Comparison of ENCODE assay signal across 14 cellular contexts in the genomic region with DNA sequence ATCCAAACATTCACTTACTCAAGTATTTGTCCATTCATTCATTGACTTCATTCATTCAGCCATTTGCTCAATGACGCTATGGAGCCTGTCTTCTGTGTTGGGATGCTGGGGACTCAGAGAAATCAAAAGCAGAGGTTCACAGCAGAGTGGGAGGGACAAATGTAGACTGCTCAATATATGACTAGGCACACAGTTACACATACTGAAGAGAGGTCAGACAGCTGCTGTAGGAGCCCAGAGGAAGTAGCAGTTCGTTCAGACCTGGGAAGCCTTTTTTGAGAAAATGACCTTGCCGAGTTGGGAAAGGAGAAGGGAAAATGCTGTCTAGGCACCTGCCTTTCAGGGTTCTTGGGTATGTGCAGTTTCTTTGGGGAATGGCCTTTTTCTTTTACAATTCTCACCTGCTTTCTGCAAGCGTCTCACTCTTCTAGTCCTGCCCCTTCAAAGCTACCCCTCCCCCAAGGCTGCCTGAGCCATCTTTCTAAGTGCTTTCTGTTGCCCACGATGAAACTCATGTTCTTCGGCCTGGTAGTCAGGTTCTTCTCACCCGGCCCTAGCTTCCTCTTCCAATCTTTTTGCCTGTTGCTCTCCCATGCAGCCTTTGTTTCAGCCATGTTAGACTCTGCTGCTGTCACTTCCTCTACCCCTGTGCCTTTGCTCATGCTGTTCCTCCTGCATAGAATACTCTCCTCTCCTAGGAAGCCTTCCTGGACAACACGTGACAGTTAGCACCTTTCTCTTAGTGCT. TPM values are rescaled to one million over a fixed set of nuclear protein-coding genes. Genes with fewer than 3 reads are reported as not detected.
A peak's percentile ranks its signal among the peaks of the same experiment; 100 is the strongest.
DNase-seq lines count a peak whose midpoint lies in the region; ATAC-seq and TF ChIP-seq lines count a peak whose summit lies in the region.
"Had no signal": no experiment of that assay in that cellular context is flagged by ENCODE, and none has a peak within 500 bp of the region (broad histone marks: within the 10 kb centered on the region; RNA-seq: fewer than 3 reads in every experiment).

No MANE protein-coding gene starts in this region.

- DNase-seq in activated B cell treated with CpG ODN at 0.5 μM for 24 hours (no peak), lower leg skin (ENCODE audit: low spot score in 2 of 2) (no peak), NCI-H2171 treated with DMSO at 0.1 percent for 48 hours (lab: John Stamatoyannopoulos, UW) (no peak)
- no peak for DNase-seq in activated CD8-positive, alpha-beta memory T cell treated with anti-CD3 and anti-CD28 coated beads for 24 hours
- DNase-seq: activated CD8-positive, alpha-beta T cell treated with anti-CD3 and anti-CD28 coated beads, Interleukin-2, amount 10 ng/mL, durations not matched to agents 7 days and 5 days; activated effector memory CD4-positive, alpha-beta T cell treated with anti-CD3 and anti-CD28 coated beads, Interleukin-2, amount 50 U/mL, for 16 hours; KBM-7; left ventricle myocardium superior; naive B cell; NCI-H187 had no signal

- no peaks in the 10 kb centered on the region for H3K9me3 Mint-ChIP-seq in activated B cell treated with CpG ODN at 0.5 μM for 24 hours

- TF ChIP-seq CTCF in activated B cell treated with CpG ODN at 0.5 μM for 24 hours (IDR thresholded peaks at IDR 0.05) = no peak
- no peak for TF ChIP-seq CTCF in lower leg skin (IDR thresholded peaks at IDR 0.05)

- H3K27me3 Mint-ChIP-seq in activated B cell treated with CpG ODN at 0.5 μM for 24 hours = no peaks in the 10 kb centered on the region
- H3K27me3 Mint-ChIP-seq: naive B cell had no signal

- H3K4me3 ChIP-seq in GM08714 (ENCODE audit: low read length) (peak overlapping the region; percentile 29; the same call in 1 of the 2 replicates), lower leg skin (ENCODE audit: low read depth, poor library complexity, severe bottlenecking) (no peak overlapping the region)

- WGBS in lower leg skin, 2 donors = 81 to 86% methylated on average over 8 of the region's 8 CpGs

- no peak overlapping the region for H3K4me3 Mint-ChIP-seq in activated B cell treated with CpG ODN at 0.5 μM for 24 hours
- H3K4me3 Mint-ChIP-seq: activated CD8-positive, alpha-beta T cell treated with anti-CD3 and anti-CD28 coated beads, Interleukin-2, amount 10 ng/mL, durations not matched to agents 7 days and 5 days had no signal

- ATAC-seq in HG03575 (IDR thresholded peaks at IDR 0.05; ENCODE audit: extremely low read depth, insufficient number of reproducible peaks, low FRiP score, unreplicated experiment) (peak; percentile 29), activated B cell treated with CpG ODN at 0.5 μM for 24 hours (ENCODE audit: low read depth) (no peak), HG02588 (IDR thresholded peaks at IDR 0.05; ENCODE audit: unreplicated experiment) (no peak)
- ATAC-seq: activated CD8-positive, alpha-beta T cell treated with anti-CD3 and anti-CD28 coated beads, Interleukin-2, amount 10 ng/mL, durations not matched to agents 7 days and 5 days; left ventricle myocardium superior had no signal

- H3K4me1 Mint-ChIP-seq in activated B cell treated with CpG ODN at 0.5 μM for 24 hours = peaks cover 54% of the 10 kb centered on the region

- peaks cover 4% of the 10 kb centered on the region for H3K36me3 Mint-ChIP-seq in activated B cell treated with CpG ODN at 0.5 μM for 24 hours (ENCODE audit: low read depth)
- H3K36me3 Mint-ChIP-seq: naive B cell had no signal

- POLR2A ChIA-PET in activated B cell treated with CpG ODN at 0.5 μM for 24 hours (lab: Charles Lee) = interaction anchor here (0.6 to 8.1 kb wide), 2 partner anchors 14 to 70 kb away, joined by 3 to 94 read pairs; no protein-coding TSS in a partner anchor

- H3K27ac Mint-ChIP-seq in activated B cell treated with CpG ODN at 0.5 μM for 24 hours = peak overlapping the region; percentile 50
- H3K27ac Mint-ChIP-seq: activated CD8-positive, alpha-beta T cell treated with anti-CD3 and anti-CD28 coated beads, Interleukin-2, amount 10 ng/mL, durations not matched to agents 7 days and 5 days had no signal

- TF ChIP-seq POLR2A in GM19099 (IDR thresholded peaks at IDR 0.05; ENCODE audit: extremely low read depth, insufficient read length, low read depth) (peak; percentile 56), lower leg skin (IDR thresholded peaks at IDR 0.05) (no peak)

- CTCF ChIA-PET in activated B cell treated with CpG ODN at 0.5 μM for 24 hours (lab: Charles Lee) = interaction anchor here (1.1 to 1.6 kb wide), 4 partner anchors 8 to 341 kb away, joined by 4 to 10 read pairs (median 4); no protein-coding TSS in a partner anchor

- intact Hi-C loops in activated B cell treated with CpG ODN at 0.5 μM for 24 hours (cut with micrococcal nuclease) = loop anchor here (2.0 to 10.0 kb wide), 2 partner anchors 14 to 634 kb away; partner anchors contain the start of gene EMSY
- intact Hi-C loops in lower leg skin (cut with DNase I; ENCODE audit: low total_unique reads) = no loop called here

RNA-seq across cellular contexts. Expression of gene UVRAG, which starts 4.2 kb away (rescaled TPM):
- total RNA-seq in activated B cell treated with CpG ODN at 0.5 μM for 24 hours (86.8 and 103 TPM in 2 replicates), lower leg skin (10 to 100 TPM; 14.6 to 28.0 (median 20.7) TPM)

RNA-seq across cellular contexts. Expression of gene DGAT2, which starts 42.2 kb away (rescaled TPM):
- total RNA-seq in activated B cell treated with CpG ODN at 0.5 μM for 24 hours (6.9 and 7.9 TPM in 2 replicates), lower leg skin (100 to 1,000 TPM; 160 to 545 (median 289) TPM)

Comparison
In these comparisons a context has a peak if more than half of its experiments do, and no peak if none do; other contexts are left out.
1. RNA of gene DGAT2, which starts 42.2 kb away (total RNA-seq): 160 to 545 TPM in lower leg skin; 6.9 to 7.9 TPM in activated B cell treated with CpG ODN at 0.5 μM for 24 hours; every median in the first group is over 10 times any median in the second.